In genomic region chr7:44154703-44155102, GRCh38 we compare ENCODE assay signal across 15 cellular contexts. TPM values are rescaled to one million over a fixed set of nuclear protein-coding genes. Genes with fewer than 3 reads are reported as not detected.
"Had no signal": no experiment of that assay in that cellular context is flagged by ENCODE, and none has a peak within 500 bp of the region (broad histone marks: within the 10 kb centered on the region; RNA-seq: fewer than 3 reads in every experiment).

No MANE protein-coding gene starts in this region.

- H3K4me1 ChIP-seq: colonic mucosa, suprapubic skin had no signal

- H3K27ac ChIP-seq: colonic mucosa, esophagus squamous epithelium, suprapubic skin had no signal

- DNase-seq: colonic mucosa, esophagus squamous epithelium, foreskin fibroblast, glutamatergic neuron, hypothalamus, left ventricle myocardium superior, retina, small intestine, SW 1271 had no signal

- FAIRE-seq: endothelial cell of umbilical vein, small intestine had no signal

- H3K4me3 ChIP-seq: colonic mucosa, esophagus squamous epithelium, suprapubic skin had no signal

- H3K27me3 ChIP-seq: colonic mucosa, esophagus squamous epithelium, suprapubic skin had no signal

- ATAC-seq: activated T-helper 17 cell treated with anti-CD3 and anti-CD28 coated beads, Interleukin-2, amount 50 U/mL, for 72 hours; naive thymus-derived CD8-positive, alpha-beta T cell had no signal

- H3K36me3 ChIP-seq: colonic mucosa, esophagus squamous epithelium, suprapubic skin had no signal

- H3K9me3 ChIP-seq: colonic mucosa, esophagus squamous epithelium, suprapubic skin had no signal

RNA-seq across cellular contexts. Expression of gene MYL7, which starts 13.6 kb away (rescaled TPM):
- total RNA-seq: activated CD8-positive, alpha-beta memory T cell treated with anti-CD3 and anti-CD28 coated beads for 36 hours; activated T-helper 17 cell treated with anti-CD3 and anti-CD28 coated beads, Interleukin-2, amount 50 U/mL, for 72 hours; endothelial cell of umbilical vein; esophagus squamous epithelium; mucosa of gallbladder; naive thymus-derived CD8-positive, alpha-beta T cell; suprapubic skin had no signal
- polyA plus RNA-seq: endothelial cell of umbilical vein; naive thymus-derived CD8-positive, alpha-beta T cell had no signal
